In genomic region chr16:2983706-2984136, GRCh38 we compare ENCODE assay signal across 8 cellular contexts. TPM values are rescaled to one million over a fixed set of nuclear protein-coding genes. Genes with fewer than 3 reads are reported as not detected.
DNase-seq lines count a peak whose midpoint lies in the region; ATAC-seq and TF ChIP-seq lines count a peak whose summit lies in the region.

No MANE protein-coding gene starts in this region.

- TF ChIP-seq CTCF in HCT116 (IDR thresholded peaks at IDR 0.05 in 2 of 3, conservative IDR thresholded peaks at IDR 0.05 in 1 of 3; ENCODE audit: borderline replicate concordance in 1 of 3, insufficient read depth in 1 of 3, low read depth in 2 of 3, low read length in 2 of 3), result peak in 2 of 3 experiments; percentile 80 to 89; a peak in 5 of 6 replicates

- TF ChIP-seq RAD21 in HCT116 (IDR thresholded peaks at IDR 0.05; ENCODE audit: low read depth), result peak; percentile 85; the same call in 1 of the 2 replicates

- no peaks in the 10 kb centered on the region for H4K20me1 ChIP-seq in HCT116 (ENCODE audit: insufficient read depth)

- peaks cover 4 to 18% (median 12%) of the 10 kb centered on the region in 3 donors for H3K4me1 Mint-ChIP-seq in CD8-positive, alpha-beta memory T cell

- H2AFZ ChIP-seq in HCT116 (ENCODE audit: low read depth, low read length, poor library complexity, severe bottlenecking), result peak overlapping the region; percentile 61

- intact Hi-C loops in HCT116 (cut with micrococcal nuclease), result loop anchor here (5.0 kb wide), 1 partner anchor 39 kb away; the partner anchor contains the start of genes HCFC1R1, THOC6 and TNFRSF12A

- POLR2A ChIA-PET in CD8-positive, alpha-beta memory T cell (lab: Charles Lee), result no interaction called here
- POLR2A ChIA-PET in HCT116 (lab: Charles Lee), result interaction anchor here (0.9 to 1.3 kb wide), 2 partner anchors 12 to 116 kb away, joined by 3 to 4 read pairs; no protein-coding TSS in a partner anchor

- peak overlapping the region; percentile 52 for H3K9ac ChIP-seq in HCT116 (ENCODE audit: low read length)

- H3K9me2 ChIP-seq in HCT116 (ENCODE audit: insufficient read depth), result no peaks in the 10 kb centered on the region

- H3K36me3 Mint-ChIP-seq in CD8-positive, alpha-beta memory T cell, result no peaks in the 10 kb centered on the region

- TF ChIP-seq POLR2A in HCT116 (IDR thresholded peaks at IDR 0.05; ENCODE audit: borderline replicate concordance, extremely low read depth, insufficient read depth, insufficient read length), result no peak

- ATAC-seq in HCT116, result peak; percentile 64
- no peak for ATAC-seq in GM21390 (IDR thresholded peaks at IDR 0.05; ENCODE audit: unreplicated experiment)

- H3K27me3 ChIP-seq in CD8-positive, alpha-beta memory T cell (ENCODE audit: insufficient read depth, low read length, poor library complexity, severe bottlenecking), result no peaks in the 10 kb centered on the region
- no peaks in the 10 kb centered on the region for H3K27me3 ChIP-seq in HCT116 (ENCODE audit: insufficient read depth, low read length)

- RAD21 ChIA-PET in HCT116 (lab: Charles Lee; ENCODE audit: low non-redundant PET in 1 of 2, low total read pairs in 2 of 2, uncharacterized antibody in 2 of 2, unreplicated experiment in 2 of 2), result no interaction called here

- H3K27me3 Mint-ChIP-seq in CD8-positive, alpha-beta memory T cell, result peaks cover 0 to 3% of the 10 kb centered on the region in 2 donors

- H3K4me3 ChIP-seq in CD8-positive, alpha-beta memory T cell (ENCODE audit: low read length), result no peak overlapping the region
- H3K4me3 ChIP-seq in HCT116 (replicated peaks in 1 of 2; ENCODE audit: low read depth in 1 of 2, low read length in 2 of 2), result peak overlapping the region; percentile 34 to 44

- peaks cover 8% of the 10 kb centered on the region for H3K4me1 ChIP-seq in CD8-positive, alpha-beta memory T cell (ENCODE audit: insufficient read depth, low read length)
- peaks cover 24 to 48% of the 10 kb centered on the region in 2 experiments for H3K4me1 ChIP-seq in HCT116 (ENCODE audit: control insufficient read depth in 1 of 2, insufficient read depth in 2 of 2, low read length in 2 of 2)

- H3K27ac ChIP-seq in CD8-positive, alpha-beta memory T cell (ENCODE audit: low read depth, low read length), result no peak overlapping the region
- peak overlapping the region; percentile 46 for H3K27ac ChIP-seq in HCT116 (ENCODE audit: low read depth, low read length)

- H3K9me3 Mint-ChIP-seq in CD8-positive, alpha-beta memory T cell, result no peaks in the 10 kb centered on the region

- peaks cover 14% of the 10 kb centered on the region for H3K79me2 ChIP-seq in HCT116 (ENCODE audit: insufficient read depth, low read length)

- H3K27ac Mint-ChIP-seq in CD8-positive, alpha-beta memory T cell, result no peak overlapping the region

- no TSS peak for BruUV-seq in HCT116 (replicated peaks; lab: Mats Ljungman, UMichigan)

- no peaks in the 10 kb centered on the region for H3K36me3 ChIP-seq in CD8-positive, alpha-beta memory T cell (ENCODE audit: insufficient read depth, low read length)
- H3K36me3 ChIP-seq in HCT116 (ENCODE audit: control insufficient read depth in 1 of 2, insufficient read depth in 2 of 2, low read length in 2 of 2), result no peaks in the 10 kb centered on the region

- H3K4me3 Mint-ChIP-seq in CD8-positive, alpha-beta memory T cell, result peak overlapping the region in 3 of 7 donors; percentile 19 to 48 (median 29)

- no peaks in the 10 kb centered on the region for H3K9me3 ChIP-seq in CD8-positive, alpha-beta memory T cell (ENCODE audit: low read length)
- no peaks in the 10 kb centered on the region for H3K9me3 ChIP-seq in HCT116 (ENCODE audit: control insufficient read depth in 1 of 2, insufficient read depth in 1 of 2, low read depth in 1 of 2, low read length in 2 of 2)

- peak overlapping the region; percentile 68 for H3K4me2 ChIP-seq in HCT116 (ENCODE audit: low read length)

- DNase-seq in CD8-positive, alpha-beta memory T cell, result peak; percentile 28 to 71 (median 63)
- DNase-seq in HCT116 (ENCODE audit: low read depth, low spot score) (peak; percentile 61), NCI-H446 treated with DMSO at 0.1 percent for 48 hours (lab: John Stamatoyannopoulos, UW) (peak; percentile 26), dermis microvascular lymphatic vessel endothelial cell (ENCODE audit: low read depth in 2 of 2) (peak; percentile 11 to 62), medulla oblongata (ENCODE audit: extremely low spot score) (peak; percentile 85)
- DNase-seq in activated CD4-positive, alpha-beta T cell treated with anti-CD3 and anti-CD28 coated beads, Interleukin-2, amount 50 U/mL, for 1 hour, result peak; percentile 55
- peak; percentile 35 for DNase-seq in stimulated activated CD8-positive, alpha-beta memory T cell treated with anti-CD3 and anti-CD28 coated beads, Interleukin-15, amount 100 ng/mL, for 1 hour (ENCODE audit: low read depth)

- CTCF ChIA-PET in CD8-positive, alpha-beta memory T cell (lab: Charles Lee), result interaction anchor here (0.8 to 1.2 kb wide), 5 partner anchors 16 to 39 kb away, joined by 3 to 7 read pairs (median 3); no protein-coding TSS in a partner anchor
- CTCF ChIA-PET in HCT116 (lab: Charles Lee), result interaction anchor here (0.9 to 1.6 kb wide), 4 partner anchors 14 to 38 kb away, joined by 3 to 5 read pairs (median 4); partner anchors contain the start of gene KREMEN2

TF ChIP-seq in HCT116, 20 proteins besides CTCF, POLR2A, EP300 and RAD21:
- TF ChIP-seq TCF7L2 (IDR thresholded peaks at IDR 0.05; ENCODE audit: borderline replicate concordance, extremely low read depth, insufficient read depth, insufficient read length), result peak; percentile 64
- TF ChIP-seq ZFX (IDR thresholded peaks at IDR 0.05), result no peak
- no peak for TF ChIP-seq ZNF274 (IDR thresholded peaks at IDR 0.05; ENCODE audit: low read depth, low read length)
- peak; percentile 55 for TF ChIP-seq ZBTB33 (IDR thresholded peaks at IDR 0.05; ENCODE audit: extremely low read depth, insufficient replicate concordance, low read length)
- no peak for TF ChIP-seq CBX3 (IDR thresholded peaks at IDR 0.05; ENCODE audit: low read depth)

RNA-seq across cellular contexts. Expression of gene PKMYT1, which starts 3.5 kb away (rescaled TPM):
- 100 to 1,000 TPM; 103 to 112 TPM for total RNA-seq in CD8-positive, alpha-beta memory T cell
- polyA plus RNA-seq in CD8-positive, alpha-beta memory T cell, result 0.18 TPM
- 104 TPM for total RNA-seq in HCT116 (2021; ENCODE audit: unreplicated experiment)
- 59.4 and 70.5 TPM in 2 replicates for polyA plus RNA-seq in HCT116 (2012)
- total RNA-seq in dermis microvascular lymphatic vessel endothelial cell, result 2.5 and 3.6 TPM in 2 replicates

RNA-seq across cellular contexts. Expression of gene PAQR4, which starts 14.6 kb away (rescaled TPM):
- total RNA-seq in CD8-positive, alpha-beta memory T cell, result 10 to 100 TPM; 38.7 to 39.0 TPM
- 1.5 TPM for polyA plus RNA-seq in CD8-positive, alpha-beta memory T cell
- total RNA-seq in HCT116 (2021; ENCODE audit: unreplicated experiment), result 45.6 TPM
- polyA plus RNA-seq in HCT116 (2012), result 24.8 and 27.4 TPM in 2 replicates
- total RNA-seq in dermis microvascular lymphatic vessel endothelial cell, result 4.8 and 7.4 TPM in 2 replicates

RNA-seq across cellular contexts. Expression of gene KREMEN2, which starts 19.6 kb away (rescaled TPM):
- total RNA-seq in CD8-positive, alpha-beta memory T cell, result not detected
- polyA plus RNA-seq in CD8-positive, alpha-beta memory T cell, result not detected
- 14.1 TPM for total RNA-seq in HCT116 (2021; ENCODE audit: unreplicated experiment)
- polyA plus RNA-seq in HCT116 (2012), result 5.7 and 6.9 TPM in 2 replicates
- not detected in 2 replicates for total RNA-seq in dermis microvascular lymphatic vessel endothelial cell

RNA-seq across cellular contexts. Expression of gene CLDN9, which starts 29.0 kb away (rescaled TPM):
- not detected for total RNA-seq in CD8-positive, alpha-beta memory T cell
- not detected for polyA plus RNA-seq in CD8-positive, alpha-beta memory T cell
- total RNA-seq in HCT116 (2021; ENCODE audit: unreplicated experiment), result 0.76 TPM
- 0.96 and 1.4 TPM in 2 replicates for polyA plus RNA-seq in HCT116 (2012)
- total RNA-seq in dermis microvascular lymphatic vessel endothelial cell, result not detected in 2 replicates

RNA-seq across cellular contexts. Expression of gene CLDN6, which starts 34.3 kb away (rescaled TPM):
- not detected for total RNA-seq in CD8-positive, alpha-beta memory T cell
- polyA plus RNA-seq in CD8-positive, alpha-beta memory T cell, result not detected
- total RNA-seq in HCT116 (2021; ENCODE audit: unreplicated experiment) (0.49 TPM), dermis microvascular lymphatic vessel endothelial cell (not detected in 2 replicates)
- polyA plus RNA-seq in HCT116 (2012), result 0.11 and 0.21 TPM in 2 replicates

Comparison
In these comparisons a context has a peak if more than half of its experiments do, and no peak if none do; other contexts are left out.
1. DNase-seq: peak in every context shown above with its lines; median percentile 85 in medulla oblongata; 63 in CD8-positive, alpha-beta memory T cell; 61 in HCT116; 55 in activated CD4-positive, alpha-beta T cell treated with anti-CD3 and anti-CD28 coated beads, Interleukin-2, amount 50 U/mL, for 1 hour; 36 in dermis microvascular lymphatic vessel endothelial cell; 35 in stimulated activated CD8-positive, alpha-beta memory T cell treated with anti-CD3 and anti-CD28 coated beads, Interleukin-15, amount 100 ng/mL, for 1 hour; 26 in NCI-H446 treated with DMSO at 0.1 percent for 48 hours.
2. RNA of gene PKMYT1, which starts 3.5 kb away (total RNA-seq): 103 to 112 TPM in CD8-positive, alpha-beta memory T cell and 104 TPM in HCT116 (single experiment); 2.5 to 3.6 TPM in dermis microvascular lymphatic vessel endothelial cell; every median in the first group is over 10 times any median in the second.
3. RNA of gene KREMEN2, which starts 19.6 kb away (total RNA-seq): 14.1 TPM in HCT116 (single experiment); not detected in CD8-positive, alpha-beta memory T cell and not detected in dermis microvascular lymphatic vessel endothelial cell; every median in the first group is over 10 times any median in the second.